ENCODE assay signal across 8 cellular contexts in genomic region chr6:26533532-26533931, GRCh38. TPM values are rescaled to one million over a fixed set of nuclear protein-coding genes. Genes with fewer than 3 reads are reported as not detected.
A peak's percentile ranks its signal among the peaks of the same experiment; 100 is the strongest.
DNase-seq lines count a peak whose midpoint lies in the region; ATAC-seq and TF ChIP-seq lines count a peak whose summit lies in the region.
"Had no signal": no experiment of that assay in that cellular context is flagged by ENCODE, and none has a peak within 500 bp of the region (broad histone marks: within the 10 kb centered on the region; RNA-seq: fewer than 3 reads in every experiment).

No MANE protein-coding gene starts in this region.

- POLR2A ChIA-PET in HEK293 (lab: Yijun Ruan, JAX) = interaction anchor here (0.5 to 1.9 kb wide), 10 partner anchors 12 to 317 kb away, joined by 3 to 12 read pairs (median 4); a partner anchor contains a TSS
- POLR2A ChIA-PET in activated CD8-positive, alpha-beta T cell treated with anti-CD3 and anti-CD28 coated beads, Interleukin-2, amount 10 ng/mL, durations not matched to agents 7 days and 5 days (lab: Charles Lee) = interaction anchor here (1.1 to 2.1 kb wide), 4 partner anchors 12 to 377 kb away, joined by 3 to 15 read pairs (median 8); a partner anchor contains a TSS

- no peak for DNase-seq in activated CD8-positive, alpha-beta T cell treated with anti-CD3 and anti-CD28 coated beads, Interleukin-2, amount 10 ng/mL, durations not matched to agents 7 days and 5 days
- DNase-seq in stimulated activated naive B cell treated with anti-CD40 and anti-IgM and Interleukin-4, amounts not matched to agents 10 μg/mL and 1 μg/mL and 100 μg/mL, for 72 hours = no peak
- no peak for DNase-seq in inferior parietal cortex (ENCODE audit: extremely low spot score)
- DNase-seq in ACHN = no peak

- no peak overlapping the region for H3K27ac Mint-ChIP-seq in activated CD8-positive, alpha-beta T cell treated with anti-CD3 and anti-CD28 coated beads, Interleukin-2, amount 10 ng/mL, durations not matched to agents 7 days and 5 days
- no peak overlapping the region for H3K27ac Mint-ChIP-seq in stimulated activated naive B cell treated with anti-CD40 and anti-IgM and Interleukin-4, amounts not matched to agents 10 μg/mL and 1 μg/mL and 100 μg/mL, for 72 hours

- H3K9me3 ChIP-seq in HEK293 (ENCODE audit: control insufficient read depth, insufficient read depth, low read depth, low read length) (no peaks in the 10 kb centered on the region), iPS-18a (ENCODE audit: control insufficient read depth, low read depth, low read length) (no peaks in the 10 kb centered on the region)

- H3K9me3 Mint-ChIP-seq in activated CD8-positive, alpha-beta T cell treated with anti-CD3 and anti-CD28 coated beads, Interleukin-2, amount 10 ng/mL, durations not matched to agents 7 days and 5 days (ENCODE audit: insufficient read depth) = no peaks in the 10 kb centered on the region
- H3K9me3 Mint-ChIP-seq in stimulated activated naive B cell treated with anti-CD40 and anti-IgM and Interleukin-4, amounts not matched to agents 10 μg/mL and 1 μg/mL and 100 μg/mL, for 72 hours = peaks cover 0 to 1% of the 10 kb centered on the region in 2 donors

- H3K27ac ChIP-seq in HEK293 (ENCODE audit: extremely low read depth, low read depth, low read length) (peak overlapping the region; percentile 64), iPS-18a (ENCODE audit: low read length) (no peak overlapping the region)

- H3K4me1 ChIP-seq in HEK293 (ENCODE audit: control insufficient read depth, insufficient read depth, low read length) = peaks cover 5% of the 10 kb centered on the region; the same call in 1 of the 2 replicates
- peaks cover 11% of the 10 kb centered on the region for H3K4me1 ChIP-seq in iPS-18a (ENCODE audit: control insufficient read depth, low read depth, low read length)

- ATAC-seq in activated CD8-positive, alpha-beta T cell treated with anti-CD3 and anti-CD28 coated beads, Interleukin-2, amount 10 ng/mL, durations not matched to agents 7 days and 5 days = no peak
- ATAC-seq in stimulated activated naive B cell treated with anti-CD40 and anti-IgM and Interleukin-4, amounts not matched to agents 10 μg/mL and 1 μg/mL and 100 μg/mL, for 72 hours (replicated peaks) = no peak
- no peak for ATAC-seq in GM21723 (IDR thresholded peaks at IDR 0.05; ENCODE audit: unreplicated experiment)

- peaks cover 3% of the 10 kb centered on the region for H3K36me3 Mint-ChIP-seq in activated CD8-positive, alpha-beta T cell treated with anti-CD3 and anti-CD28 coated beads, Interleukin-2, amount 10 ng/mL, durations not matched to agents 7 days and 5 days (ENCODE audit: low read depth)
- H3K36me3 Mint-ChIP-seq in stimulated activated naive B cell treated with anti-CD40 and anti-IgM and Interleukin-4, amounts not matched to agents 10 μg/mL and 1 μg/mL and 100 μg/mL, for 72 hours = peaks cover 6 to 18% of the 10 kb centered on the region in 2 donors

- H3K4me1 Mint-ChIP-seq in activated CD8-positive, alpha-beta T cell treated with anti-CD3 and anti-CD28 coated beads, Interleukin-2, amount 10 ng/mL, durations not matched to agents 7 days and 5 days (ENCODE audit: low read depth) = peaks cover 40% of the 10 kb centered on the region
- peaks cover 32 to 59% of the 10 kb centered on the region in 2 donors for H3K4me1 Mint-ChIP-seq in stimulated activated naive B cell treated with anti-CD40 and anti-IgM and Interleukin-4, amounts not matched to agents 10 μg/mL and 1 μg/mL and 100 μg/mL, for 72 hours

- peak overlapping the region; percentile 88 for H3K4me3 Mint-ChIP-seq in activated CD8-positive, alpha-beta T cell treated with anti-CD3 and anti-CD28 coated beads, Interleukin-2, amount 10 ng/mL, durations not matched to agents 7 days and 5 days
- H3K4me3 Mint-ChIP-seq in stimulated activated naive B cell treated with anti-CD40 and anti-IgM and Interleukin-4, amounts not matched to agents 10 μg/mL and 1 μg/mL and 100 μg/mL, for 72 hours = peak overlapping the region; percentile 87 to 99

- TF ChIP-seq CTCF in HEK293 (tag by site-specific recombination; IDR thresholded peaks at IDR 0.05) = no peak

- H3K9ac ChIP-seq in iPS-18a (ENCODE audit: low read length) = peak overlapping the region; percentile 79

- peaks cover 2% of the 10 kb centered on the region for H3K27me3 Mint-ChIP-seq in activated CD8-positive, alpha-beta T cell treated with anti-CD3 and anti-CD28 coated beads, Interleukin-2, amount 10 ng/mL, durations not matched to agents 7 days and 5 days (ENCODE audit: low read depth)
- peaks cover 0 to 7% of the 10 kb centered on the region in 2 donors for H3K27me3 Mint-ChIP-seq in stimulated activated naive B cell treated with anti-CD40 and anti-IgM and Interleukin-4, amounts not matched to agents 10 μg/mL and 1 μg/mL and 100 μg/mL, for 72 hours

- in situ Hi-C loops in ACHN (cut with HindIII; ENCODE audit: low pct_ligation_motif_present, low pct_unique_long_range_greater_than_20kb, low sequenced_read_pairs) = no loop called here

- no peaks in the 10 kb centered on the region for H3K27me3 ChIP-seq in iPS-18a (ENCODE audit: control insufficient read depth, insufficient read depth, low read length)

- H3K36me3 ChIP-seq in HEK293 (ENCODE audit: control insufficient read depth in 2 of 2, insufficient read depth in 1 of 2, low read length in 2 of 2) (no peaks in the 10 kb centered on the region), iPS-18a (ENCODE audit: control insufficient read depth, low read depth, low read length) (no peaks in the 10 kb centered on the region)

- H3K4me3 ChIP-seq in HEK293 (ENCODE audit: low read depth, low read length) (peak overlapping the region; percentile 59), iPS-18a (ENCODE audit: low read length) (peak overlapping the region; percentile 88)

- CTCF ChIA-PET in HEK293 (lab: Yijun Ruan, JAX) = interaction anchor here (1.0 to 1.1 kb wide), 4 partner anchors 20 to 192 kb away, joined by 3 to 5 read pairs (median 4); no protein-coding TSS in a partner anchor
- CTCF ChIA-PET in activated CD8-positive, alpha-beta T cell treated with anti-CD3 and anti-CD28 coated beads, Interleukin-2, amount 10 ng/mL, durations not matched to agents 7 days and 5 days (lab: Charles Lee) = interaction anchor here (0.7 to 2.0 kb wide), 14 partner anchors 9 to 260 kb away, joined by 3 to 20 read pairs (median 4); no protein-coding TSS in a partner anchor

TF ChIP-seq in HEK293, 187 proteins besides CTCF, POLR2A, EP300 and RAD21:
- no peak for TF ChIP-seq ZNF416 (tag by site-specific recombination; IDR thresholded peaks at IDR 0.05)
- no peak for TF ChIP-seq KLF1 (tag by site-specific recombination; IDR thresholded peaks at IDR 0.05)
- TF ChIP-seq PATZ1 (tag by site-specific recombination; IDR thresholded peaks at IDR 0.05) = no peak
- no peak for TF ChIP-seq ZFP69B (tag by site-specific recombination; IDR thresholded peaks at IDR 0.05)
- no peak for TF ChIP-seq ZNF211 (tag by site-specific recombination; IDR thresholded peaks at IDR 0.05; ENCODE audit: low read depth)
- no peak for TF ChIP-seq ZNF335 (tag by site-specific recombination; conservative IDR thresholded peaks at IDR 0.05)
- TF ChIP-seq, protein P1, sequence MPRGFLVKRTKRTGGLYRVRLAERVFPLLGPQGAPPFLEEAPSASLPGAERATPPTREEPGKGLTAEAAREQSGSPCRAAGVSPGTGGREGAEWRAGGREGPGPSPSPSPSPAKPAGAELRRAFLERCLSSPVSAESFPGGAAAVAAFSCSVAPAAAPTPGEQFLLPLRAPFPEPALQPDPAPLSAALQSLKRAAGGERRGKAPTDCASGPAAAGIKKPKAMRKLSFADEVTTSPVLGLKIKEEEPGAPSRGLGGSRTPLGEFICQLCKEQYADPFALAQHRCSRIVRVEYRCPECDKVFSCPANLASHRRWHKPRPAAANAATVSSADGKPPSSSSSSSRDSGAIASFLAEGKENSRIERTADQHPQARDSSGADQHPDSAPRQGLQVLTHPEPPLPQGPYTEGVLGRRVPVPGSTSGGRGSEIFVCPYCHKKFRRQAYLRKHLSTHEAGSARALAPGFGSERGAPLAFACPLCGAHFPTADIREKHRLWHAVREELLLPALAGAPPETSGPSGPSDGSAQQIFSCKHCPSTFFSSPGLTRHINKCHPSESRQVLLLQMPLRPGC (tag by site-specific recombination; IDR thresholded peaks at IDR 0.05) = no peak
- TF ChIP-seq GLIS1 (tag by site-specific recombination; IDR thresholded peaks at IDR 0.05) = no peak
- TF ChIP-seq, protein P2, sequence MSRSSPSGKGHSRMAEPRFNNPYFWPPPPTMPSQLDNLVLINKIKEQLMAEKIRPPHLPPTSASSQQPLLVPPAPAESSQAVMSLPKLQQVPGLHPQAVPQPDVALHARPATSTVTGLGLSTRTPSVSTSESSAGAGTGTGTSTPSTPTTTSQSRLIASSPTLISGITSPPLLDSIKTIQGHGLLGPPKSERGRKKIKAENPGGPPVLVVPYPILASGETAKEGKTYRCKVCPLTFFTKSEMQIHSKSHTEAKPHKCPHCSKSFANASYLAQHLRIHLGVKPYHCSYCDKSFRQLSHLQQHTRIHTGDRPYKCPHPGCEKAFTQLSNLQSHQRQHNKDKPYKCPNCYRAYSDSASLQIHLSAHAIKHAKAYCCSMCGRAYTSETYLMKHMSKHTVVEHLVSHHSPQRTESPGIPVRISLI (tag by site-specific recombination; IDR thresholded peaks at IDR 0.05) = no peak
- no peak for TF ChIP-seq TRIM28 (IDR thresholded peaks at IDR 0.05; ENCODE audit: borderline replicate concordance, low read length)
- TF ChIP-seq ZNF2 (tag by site-specific recombination; IDR thresholded peaks at IDR 0.05) = no peak

RNA-seq across cellular contexts. Expression of gene HMGN4, which starts 4.6 kb away (rescaled TPM):
- 10 to 100 TPM; 80.8 to 84.9 TPM for total RNA-seq in activated CD8-positive, alpha-beta T cell treated with anti-CD3 and anti-CD28 coated beads, Interleukin-2, amount 10 ng/mL, durations not matched to agents 7 days and 5 days

RNA-seq across cellular contexts. Expression of gene BTN1A1, which starts 33.4 kb away (rescaled TPM):
- not detected for total RNA-seq in activated CD8-positive, alpha-beta T cell treated with anti-CD3 and anti-CD28 coated beads, Interleukin-2, amount 10 ng/mL, durations not matched to agents 7 days and 5 days
- total RNA-seq: renal cortical epithelial cell had no signal
